ENCODE assay signal across 26 cellular contexts in the genomic region with DNA sequence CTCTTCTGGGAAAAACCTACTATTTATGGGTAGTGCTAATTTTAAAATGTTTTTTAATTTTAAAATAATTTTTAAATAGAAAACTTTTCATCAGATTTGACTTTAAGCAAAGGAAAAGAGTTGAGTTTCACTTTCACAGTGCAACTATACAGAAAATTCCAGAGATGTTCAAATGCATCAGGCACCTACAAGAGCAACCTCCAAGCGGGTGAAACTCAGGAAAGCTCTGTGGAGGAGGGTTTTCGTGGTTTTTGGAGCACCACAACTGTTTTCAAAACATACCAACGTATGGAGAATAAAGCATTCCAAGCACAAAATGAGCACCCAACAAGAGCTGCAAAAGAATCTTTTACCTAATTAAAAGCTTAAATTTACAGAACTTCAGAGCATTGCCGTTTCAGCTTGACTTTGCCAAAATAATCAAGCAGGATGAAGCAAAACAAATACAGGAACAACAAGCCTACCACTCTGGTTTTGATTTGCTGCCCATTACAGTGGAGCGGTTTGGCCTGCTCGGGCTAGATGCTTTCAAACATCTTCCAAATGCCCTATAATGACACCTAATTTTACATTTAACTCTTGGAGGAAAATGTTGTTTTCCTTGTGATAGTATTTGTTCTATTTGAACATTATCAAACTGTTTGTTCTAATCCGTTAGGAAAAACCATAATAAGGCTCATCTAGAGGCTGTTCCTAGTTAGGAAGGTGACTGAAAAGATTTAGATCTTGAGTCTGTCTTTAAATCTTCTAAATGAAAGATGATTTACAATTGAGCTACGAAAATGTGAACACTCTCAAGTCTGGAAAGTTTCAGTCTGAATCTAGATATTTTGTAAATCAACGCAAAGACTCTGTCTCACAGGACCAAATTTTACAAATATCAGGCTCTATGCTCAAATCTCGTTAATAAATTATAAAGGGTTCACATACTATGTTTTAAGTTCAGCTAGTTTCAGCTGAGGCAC. TPM values are rescaled to one million over a fixed set of nuclear protein-coding genes. Genes with fewer than 3 reads are reported as not detected.
A peak's percentile ranks its signal among the peaks of the same experiment; 100 is the strongest.
DNase-seq lines count a peak whose midpoint lies in the region; ATAC-seq and TF ChIP-seq lines count a peak whose summit lies in the region.
"Had no signal": no experiment of that assay in that cellular context is flagged by ENCODE, and none has a peak within 500 bp of the region (broad histone marks: within the 10 kb centered on the region; RNA-seq: fewer than 3 reads in every experiment).

No MANE protein-coding gene starts in this region.

- no peaks in the 10 kb centered on the region for H3K36me3 ChIP-seq in DND-41 (ENCODE audit: insufficient read depth, low read length)
- no peaks in the 10 kb centered on the region for H3K36me3 ChIP-seq in osteoblast (ENCODE audit: insufficient read depth, low read length)
- H3K36me3 ChIP-seq: suprapubic skin had no signal

- H3K27ac Mint-ChIP-seq in stimulated activated naive B cell treated with anti-CD40 and anti-IgM and Interleukin-4, amounts not matched to agents 10 μg/mL and 1 μg/mL and 100 μg/mL, for 72 hours = no peak overlapping the region
- H3K27ac Mint-ChIP-seq: activated CD4-positive, alpha-beta memory T cell treated with anti-CD3 and anti-CD28 coated beads for 36 hours; activated naive CD4-positive, alpha-beta T cell treated with anti-CD3 and anti-CD28 coated beads, Interleukin-2, amount 10 ng/mL, durations not matched to agents 7 days and 5 days; brain; immature natural killer cell; naive B cell had no signal

- H3K27me3 ChIP-seq in DND-41 (ENCODE audit: insufficient read depth, low read length, poor library complexity) (no peaks in the 10 kb centered on the region), osteoblast (ENCODE audit: insufficient read depth, low read length) (peaks cover 7% of the 10 kb centered on the region)

- DNase-seq in DND-41 (no peak), NAMALWA (ENCODE audit: low spot score) (peak; percentile 44), astrocyte of the hippocampus (ENCODE audit: low read depth, low spot score) (peak; percentile 84), osteoblast (ENCODE audit: insufficient read length, low spot score, missing footprints) (peak; percentile 39), NCI-H345 treated with DMSO at 0.1 percent for 48 hours (lab: John Stamatoyannopoulos, UW; ENCODE audit: unreplicated experiment) (no peak), GM03348 (ENCODE audit: low spot score) (no peak)
- no peak for DNase-seq in stimulated activated naive B cell treated with anti-CD40 and anti-IgM and Interleukin-4, amounts not matched to agents 10 μg/mL and 1 μg/mL and 100 μg/mL, for 72 hours
- DNase-seq: activated CD4-positive, alpha-beta memory T cell treated with anti-CD3 and anti-CD28 coated beads for 36 hours; activated naive CD4-positive, alpha-beta T cell treated with anti-CD3 and anti-CD28 coated beads, Interleukin-2, amount 10 ng/mL, durations not matched to agents 7 days and 5 days; activated T-cell treated with anti-CD3 and anti-CD28 coated beads, Interleukin-2, amount 50 U/mL, for 1 hour; C1 segment of cervical spinal cord; immature natural killer cell; naive B cell; NCI-H1930; NCI-H524; small intestine; stimulated activated CD4-positive, alpha-beta T cell treated with anti-CD3 and anti-CD28 coated beads, Interleukin-4, amount 100 ng/mL, for 4 hours; stimulated activated CD8-positive, alpha-beta memory T cell treated with anti-CD3 and anti-CD28 coated beads, Interleukin-4, amount 100 ng/mL, for 48 hours; T-helper 1 cell had no signal

- no peaks in the 10 kb centered on the region for H3K4me1 Mint-ChIP-seq in stimulated activated naive B cell treated with anti-CD40 and anti-IgM and Interleukin-4, amounts not matched to agents 10 μg/mL and 1 μg/mL and 100 μg/mL, for 72 hours
- H3K4me1 Mint-ChIP-seq: brain, immature natural killer cell, naive B cell had no signal

- peaks cover 33% of the 10 kb centered on the region for H3K4me1 ChIP-seq in DND-41 (ENCODE audit: insufficient read depth, low read length)
- peaks cover 8% of the 10 kb centered on the region for H3K4me1 ChIP-seq in osteoblast (ENCODE audit: insufficient read depth, low read length)
- H3K4me1 ChIP-seq: parathyroid adenoma, suprapubic skin had no signal

- no peak overlapping the region for H3K4me3 ChIP-seq in DND-41 (ENCODE audit: low read depth in 1 of 2, low read length in 2 of 2)
- peak overlapping the region; percentile 58 for H3K4me3 ChIP-seq in osteoblast (ENCODE audit: insufficient read depth, low read length)
- H3K4me3 ChIP-seq: lung, suprapubic skin had no signal

- no peak overlapping the region for H3K9ac ChIP-seq in DND-41 (ENCODE audit: low read depth, low read length)
- H3K9ac ChIP-seq: parathyroid adenoma had no signal

- H3K27ac ChIP-seq in DND-41 (ENCODE audit: low read length) = no peak overlapping the region
- no peak overlapping the region for H3K27ac ChIP-seq in osteoblast (ENCODE audit: low read depth, low read length)
- H3K27ac ChIP-seq: parathyroid adenoma, suprapubic skin had no signal

- H3K27me3 Mint-ChIP-seq in stimulated activated naive B cell treated with anti-CD40 and anti-IgM and Interleukin-4, amounts not matched to agents 10 μg/mL and 1 μg/mL and 100 μg/mL, for 72 hours = peaks cover 24 to 44% of the 10 kb centered on the region in 2 donors

- H3K9me3 ChIP-seq in DND-41 (ENCODE audit: insufficient read depth, low read length, severe bottlenecking) (no peaks in the 10 kb centered on the region), osteoblast (ENCODE audit: low read depth, low read length) (no peaks in the 10 kb centered on the region)
- H3K9me3 ChIP-seq: suprapubic skin had no signal

- H4K20me1 ChIP-seq in DND-41 (ENCODE audit: insufficient read depth, low read length) (0 out of 2 replicates have a peak, but pooled peaks cover 4% of the 10 kb centered on the region), osteoblast (ENCODE audit: insufficient read depth, low read length) (no peaks in the 10 kb centered on the region)

- H3K4me2 ChIP-seq in DND-41 (ENCODE audit: insufficient read depth, low read length) (peak overlapping the region; percentile 39), osteoblast (ENCODE audit: insufficient read depth, low read length) (peak overlapping the region; percentile 77)

- TF ChIP-seq CTCF in DND-41 (IDR thresholded peaks at IDR 0.05; ENCODE audit: borderline replicate concordance, extremely low read depth, low read length, poor library complexity, severe bottlenecking) (no peak), osteoblast (IDR thresholded peaks at IDR 0.05; ENCODE audit: extremely low read depth, low read depth, low read length) (no peak)

- H3K4me3 Mint-ChIP-seq in stimulated activated naive B cell treated with anti-CD40 and anti-IgM and Interleukin-4, amounts not matched to agents 10 μg/mL and 1 μg/mL and 100 μg/mL, for 72 hours = no peak overlapping the region
- H3K4me3 Mint-ChIP-seq: activated CD4-positive, alpha-beta memory T cell treated with anti-CD3 and anti-CD28 coated beads for 36 hours; activated naive CD4-positive, alpha-beta T cell treated with anti-CD3 and anti-CD28 coated beads, Interleukin-2, amount 10 ng/mL, durations not matched to agents 7 days and 5 days; brain; immature natural killer cell; naive B cell had no signal

- H2AFZ ChIP-seq in DND-41 (ENCODE audit: low read depth, low read length) (no peak overlapping the region), osteoblast (ENCODE audit: low read length) (peak overlapping the region; percentile 71)
- H2AFZ ChIP-seq: parathyroid adenoma had no signal

- H3K9me3 Mint-ChIP-seq in stimulated activated naive B cell treated with anti-CD40 and anti-IgM and Interleukin-4, amounts not matched to agents 10 μg/mL and 1 μg/mL and 100 μg/mL, for 72 hours = no peaks in the 10 kb centered on the region
- H3K9me3 Mint-ChIP-seq: activated CD4-positive, alpha-beta memory T cell treated with anti-CD3 and anti-CD28 coated beads for 36 hours; activated naive CD4-positive, alpha-beta T cell treated with anti-CD3 and anti-CD28 coated beads, Interleukin-2, amount 10 ng/mL, durations not matched to agents 7 days and 5 days; immature natural killer cell; naive B cell had no signal

- ATAC-seq in DND-41 (ENCODE audit: insufficient read depth, low read depth) (no peak), HG02885 (IDR thresholded peaks at IDR 0.05; ENCODE audit: poor library complexity, unreplicated experiment) (no peak)
- no peak for ATAC-seq in stimulated activated naive B cell treated with anti-CD40 and anti-IgM and Interleukin-4, amounts not matched to agents 10 μg/mL and 1 μg/mL and 100 μg/mL, for 72 hours (replicated peaks)

- H3K79me2 ChIP-seq in DND-41 (ENCODE audit: insufficient read depth, low read length) (no peaks in the 10 kb centered on the region), osteoblast (ENCODE audit: insufficient read depth, low read length) (no peaks in the 10 kb centered on the region)
- H3K79me2 ChIP-seq: parathyroid adenoma had no signal

- H3K36me3 Mint-ChIP-seq in stimulated activated naive B cell treated with anti-CD40 and anti-IgM and Interleukin-4, amounts not matched to agents 10 μg/mL and 1 μg/mL and 100 μg/mL, for 72 hours = no peaks in the 10 kb centered on the region
- H3K36me3 Mint-ChIP-seq: activated CD4-positive, alpha-beta memory T cell treated with anti-CD3 and anti-CD28 coated beads for 36 hours; activated naive CD4-positive, alpha-beta T cell treated with anti-CD3 and anti-CD28 coated beads, Interleukin-2, amount 10 ng/mL, durations not matched to agents 7 days and 5 days; brain; immature natural killer cell; naive B cell had no signal

RNA-seq across cellular contexts. Expression of a gene that starts 34.5 kb away (rescaled TPM):
- total RNA-seq in osteoblast = under 0.01 TPM in 1 of 2 replicates, not detected in the other
- total RNA-seq: activated CD4-positive, alpha-beta memory T cell treated with anti-CD3 and anti-CD28 coated beads for 36 hours; endothelial cell of umbilical vein; glomerular endothelial cell; lung; suprapubic skin had no signal

Comparison
In these comparisons a context has a peak if more than half of its experiments do, and no peak if none do; other contexts are left out.
1. DNase-seq: peak in NAMALWA (single experiment), astrocyte of the hippocampus (single experiment) and osteoblast (single experiment); none in DND-41 (single experiment), stimulated activated naive B cell treated with anti-CD40 and anti-IgM and Interleukin-4, amounts not matched to agents 10 μg/mL and 1 μg/mL and 100 μg/mL, for 72 hours (single experiment), NCI-H345 treated with DMSO at 0.1 percent for 48 hours (single experiment) and GM03348 (single experiment).